ENCODE assay signal across 23 cellular contexts in genomic region chr1:8091691-8092090, GRCh38.
DNase-seq lines count a peak whose midpoint lies in the region; TF ChIP-seq lines count a peak whose summit lies in the region.
"Had no signal": no experiment of that assay in that cellular context is flagged by ENCODE, and none has a peak within 500 bp of the region (broad histone marks: within the 10 kb centered on the region; RNA-seq: fewer than 3 reads in every experiment).

No MANE protein-coding gene starts in this region.

- H3K4me1 Mint-ChIP-seq in MCF 10A (ENCODE audit: insufficient read depth, unreplicated experiment) = peaks cover 68% of the 10 kb centered on the region

- H3K27ac Mint-ChIP-seq in MCF 10A (ENCODE audit: low read depth, unreplicated experiment) = peak overlapping the region; percentile 91
- H3K27ac Mint-ChIP-seq: activated naive CD8-positive, alpha-beta T cell treated with anti-CD3 and anti-CD28 coated beads, Interleukin-2, amount 10 ng/mL, durations not matched to agents 7 days and 5 days; activated T-helper 1 cell treated with anti-CD3 and anti-CD28 coated beads, Interleukin-12 subunit alpha, Interleukin-12 subunit beta, Interleukin-2, Interleukin-4 antibody, amounts not matched to agents 30 ng/mL and 10 ng/mL and 1 ng/mL, durations not matched to agents 14 hours and 24 hours and 36 hours; nephron progenitor cell had no signal

- H3K27me3 Mint-ChIP-seq in MCF 10A (ENCODE audit: insufficient read depth, unreplicated experiment) = no peaks in the 10 kb centered on the region

- POLR2A ChIA-PET in MCF 10A (lab: Yijun Ruan, JAX) = interaction anchor here (0.9 to 8.0 kb wide), 4 partner anchors 9 to 106 kb away, joined by 3 to 114 read pairs (median 46); no protein-coding TSS in a partner anchor

- intact Hi-C loops in MCF 10A (cut with micrococcal nuclease) (no loop called here), breast epithelium (cut with DNase I; ENCODE audit: low total_unique reads) (no loop called here), dorsolateral prefrontal cortex (cut with DNase I) (no loop called here)

- H3K27ac ChIP-seq in breast epithelium (no peak overlapping the region), dorsolateral prefrontal cortex (no peak overlapping the region)
- H3K27ac ChIP-seq: prostate gland, spleen had no signal

- no TSS peak for BruUV-seq in MCF 10A (replicated peaks; lab: Mats Ljungman, UMichigan)

- H3K9ac ChIP-seq in adipocyte (ENCODE audit: low read length) = no peak overlapping the region

- H3K4me1 ChIP-seq in breast epithelium (no peaks in the 10 kb centered on the region), adipocyte (ENCODE audit: control insufficient read depth, insufficient read depth, low read length) (peaks cover 41% of the 10 kb centered on the region)
- H3K4me1 ChIP-seq: prostate gland had no signal

- no peaks in the 10 kb centered on the region for H3K9me3 Mint-ChIP-seq in MCF 10A (ENCODE audit: unreplicated experiment)
- H3K9me3 Mint-ChIP-seq: activated T-helper 1 cell treated with anti-CD3 and anti-CD28 coated beads, Interleukin-12 subunit alpha, Interleukin-12 subunit beta, Interleukin-2, Interleukin-4 antibody, amounts not matched to agents 30 ng/mL and 10 ng/mL and 1 ng/mL, durations not matched to agents 14 hours and 24 hours and 36 hours had no signal

- CTCF ChIA-PET in MCF 10A (lab: Yijun Ruan, JAX) = interaction anchor here (0.6 kb wide), 2 partner anchors 76 to 409 kb away, joined by 4 read pairs; no protein-coding TSS in a partner anchor

- H3K27me3 ChIP-seq in breast epithelium = no peaks in the 10 kb centered on the region
- H3K27me3 ChIP-seq in adipocyte (replicated peaks; ENCODE audit: control insufficient read depth, insufficient read depth, low read length) = no peaks in the 10 kb centered on the region
- H3K27me3 ChIP-seq in dorsolateral prefrontal cortex = peaks cover 0 to 6% (median 0%) of the 10 kb centered on the region in 45 donors

- H3K36me3 Mint-ChIP-seq in MCF 10A (ENCODE audit: insufficient read depth, unreplicated experiment) = no peaks in the 10 kb centered on the region
- H3K36me3 Mint-ChIP-seq: activated naive CD8-positive, alpha-beta T cell treated with anti-CD3 and anti-CD28 coated beads, Interleukin-2, amount 10 ng/mL, durations not matched to agents 7 days and 5 days had no signal

- no peaks in the 10 kb centered on the region for H3K36me3 ChIP-seq in breast epithelium
- no peaks in the 10 kb centered on the region for H3K36me3 ChIP-seq in adipocyte (ENCODE audit: control insufficient read depth, insufficient read depth, low read length, severe bottlenecking)
- H3K36me3 ChIP-seq: prostate gland, spleen had no signal

- TF ChIP-seq CTCF in MCF 10A (IDR thresholded peaks at IDR 0.05; ENCODE audit: unreplicated experiment) = no peak
- TF ChIP-seq CTCF in breast epithelium (IDR thresholded peaks at IDR 0.05) = no peak
- TF ChIP-seq CTCF in fibroblast of the aortic adventitia (IDR thresholded peaks at IDR 0.05; ENCODE audit: insufficient read depth, low read length) = no peak
- TF ChIP-seq CTCF in dorsolateral prefrontal cortex (IDR thresholded peaks at IDR 0.05 in 54 of 56, conservative IDR thresholded peaks at IDR 0.05 in 2 of 56; ENCODE audit: low read depth in 1 of 56, partially characterized antibody in 56 of 56) = no peak

- H3K4me3 Mint-ChIP-seq in MCF 10A (ENCODE audit: unreplicated experiment) = no peak overlapping the region
- H3K4me3 Mint-ChIP-seq: activated naive CD8-positive, alpha-beta T cell treated with anti-CD3 and anti-CD28 coated beads, Interleukin-2, amount 10 ng/mL, durations not matched to agents 7 days and 5 days; activated T-helper 1 cell treated with anti-CD3 and anti-CD28 coated beads, Interleukin-12 subunit alpha, Interleukin-12 subunit beta, Interleukin-2, Interleukin-4 antibody, amounts not matched to agents 30 ng/mL and 10 ng/mL and 1 ng/mL, durations not matched to agents 14 hours and 24 hours and 36 hours; nephron progenitor cell had no signal

- DNase-seq in MCF 10A (ENCODE audit: unreplicated experiment) (peak; percentile 29), breast epithelium (ENCODE audit: low spot score in 2 of 2) (no peak), adipocyte (ENCODE audit: low read depth) (peak; percentile 38), fibroblast of the aortic adventitia (ENCODE audit: low read depth) (peak; percentile 57), dorsolateral prefrontal cortex (no peak), H4 (ENCODE audit: low spot score) (no peak), HK-2 (ENCODE audit: unreplicated experiment) (no peak)
- no peak for DNase-seq in stimulated activated CD8-positive, alpha-beta memory T cell treated with anti-CD3 and anti-CD28 coated beads, Interleukin-4, amount 100 ng/mL, for 48 hours
- DNase-seq: activated naive CD8-positive, alpha-beta T cell treated with anti-CD3 and anti-CD28 coated beads, Interleukin-2, amount 10 ng/mL, durations not matched to agents 7 days and 5 days; caudate nucleus; DMS153; effector memory CD4-positive, alpha-beta T cell; hippocampal formation; kidney; mesendoderm; NCI-H146; NCI-H345; nephron progenitor cell; NK-92 treated with Interleukin-12 subunit alpha and Interleukin-12 subunit beta, amount 100 ng/mL, for 24 hours; Right ventricle myocardium superior; spleen had no signal

- H3K9me3 ChIP-seq in breast epithelium (no peaks in the 10 kb centered on the region), adipocyte (ENCODE audit: control insufficient read depth, low read length) (no peaks in the 10 kb centered on the region)
- H3K9me3 ChIP-seq: prostate gland, spleen had no signal

- no peak for TF ChIP-seq POLR2A in breast epithelium (IDR thresholded peaks at IDR 0.05)

- H3K4me3 ChIP-seq in breast epithelium = no peak overlapping the region
- no peak overlapping the region for H3K4me3 ChIP-seq in adipocyte (ENCODE audit: low read length)
- no peak overlapping the region for H3K4me3 ChIP-seq in fibroblast of the aortic adventitia (ENCODE audit: low read depth, low read length)
- no peak overlapping the region for H3K4me3 ChIP-seq in dorsolateral prefrontal cortex
- H3K4me3 ChIP-seq: prostate gland, spleen had no signal

Comparison
In these comparisons a context has a peak if more than half of its experiments do, and no peak if none do; other contexts are left out.
1. DNase-seq: peak in MCF 10A (single experiment), adipocyte (single experiment) and fibroblast of the aortic adventitia (single experiment); none in breast epithelium (0 of 2), dorsolateral prefrontal cortex (0 of 10), H4 (single experiment), HK-2 (single experiment) and stimulated activated CD8-positive, alpha-beta memory T cell treated with anti-CD3 and anti-CD28 coated beads, Interleukin-4, amount 100 ng/mL, for 48 hours (single experiment).